ENCODE assay signal across 15 cellular contexts in the genomic region with DNA sequence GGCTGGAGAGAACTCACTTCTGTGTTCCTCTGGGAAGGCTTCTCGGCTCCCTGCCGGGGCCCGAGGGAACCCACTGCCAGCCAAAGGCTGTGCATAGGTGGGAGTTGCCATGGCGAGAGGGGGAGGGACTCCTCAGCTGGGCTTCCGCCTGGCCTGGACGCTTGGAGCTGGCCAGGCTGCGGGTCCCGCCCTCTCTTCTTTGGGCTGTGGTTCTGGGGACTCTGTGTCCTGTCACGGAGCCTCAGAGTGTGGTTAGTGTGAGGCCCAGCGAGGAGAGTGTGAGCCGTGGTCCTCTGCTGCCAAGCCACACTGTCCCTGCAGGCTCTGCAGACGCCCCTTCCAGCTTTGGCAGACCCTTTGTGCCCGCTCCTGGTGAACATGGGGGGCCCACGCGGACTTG.
DNase-seq lines count a peak whose midpoint lies in the region; ATAC-seq and TF ChIP-seq lines count a peak whose summit lies in the region.
"Had no signal": no experiment of that assay in that cellular context is flagged by ENCODE, and none has a peak within 500 bp of the region (broad histone marks: within the 10 kb centered on the region; RNA-seq: fewer than 3 reads in every experiment).

No MANE protein-coding gene starts in this region.

- H3K36me3 ChIP-seq in right atrium auricular region, result no peaks in the 10 kb centered on the region

- no peak overlapping the region for H3K27ac Mint-ChIP-seq in T-cell
- H3K27ac Mint-ChIP-seq: activated CD4-positive, alpha-beta T cell treated with anti-CD3 and anti-CD28 coated beads, Interleukin-2, amount 10 ng/mL, durations not matched to agents 24 days and 14 days; stimulated activated naive CD8-positive, alpha-beta T cell treated with anti-CD3 and anti-CD28 coated beads, Interleukin-15, Interleukin-2, amounts not matched to agents 100 ng/mL and 50 ng/mL, for 24 hours had no signal

- H3K4me3 Mint-ChIP-seq in T-cell, result no peak overlapping the region
- H3K4me3 Mint-ChIP-seq: activated CD4-positive, alpha-beta T cell treated with anti-CD3 and anti-CD28 coated beads, Interleukin-2, amount 10 ng/mL, durations not matched to agents 24 days and 14 days; naive thymus-derived CD8-positive, alpha-beta T cell; stimulated activated naive CD8-positive, alpha-beta T cell treated with anti-CD3 and anti-CD28 coated beads, Interleukin-15, Interleukin-2, amounts not matched to agents 100 ng/mL and 50 ng/mL, for 24 hours had no signal

- H3K9me3 Mint-ChIP-seq in T-cell, result no peaks in the 10 kb centered on the region
- H3K9me3 Mint-ChIP-seq: activated CD4-positive, alpha-beta T cell treated with anti-CD3 and anti-CD28 coated beads, Interleukin-2, amount 10 ng/mL, durations not matched to agents 24 days and 14 days; naive thymus-derived CD8-positive, alpha-beta T cell; stimulated activated naive CD8-positive, alpha-beta T cell treated with anti-CD3 and anti-CD28 coated beads, Interleukin-15, Interleukin-2, amounts not matched to agents 100 ng/mL and 50 ng/mL, for 24 hours had no signal

- peaks cover 0 to 25% of the 10 kb centered on the region in 2 donors for H3K4me1 ChIP-seq in right atrium auricular region

- CTCF ChIA-PET in T-cell (lab: Charles Lee), result interaction anchor here in 1 of 2 donors (0.6 kb wide), 1 partner anchor 681 kb away, joined by 6 read pairs; no protein-coding TSS in a partner anchor

- no peak for ATAC-seq in GM19351 (IDR thresholded peaks at IDR 0.05; ENCODE audit: unreplicated experiment)
- no peak for ATAC-seq in T-cell (replicated peaks in 1 of 4)
- ATAC-seq in GM18867 (IDR thresholded peaks at IDR 0.05; ENCODE audit: unreplicated experiment), result no peak
- ATAC-seq: naive thymus-derived CD8-positive, alpha-beta T cell had no signal

- no peaks in the 10 kb centered on the region for H3K27me3 Mint-ChIP-seq in T-cell
- H3K27me3 Mint-ChIP-seq: naive thymus-derived CD8-positive, alpha-beta T cell had no signal

- peak overlapping the region; percentile 84 to 91 for H3K27ac ChIP-seq in right atrium auricular region
- H3K27ac ChIP-seq: HL-60 had no signal

- no peaks in the 10 kb centered on the region for H3K27me3 ChIP-seq in right atrium auricular region

- no peaks in the 10 kb centered on the region for H3K9me3 ChIP-seq in right atrium auricular region
- H3K9me3 ChIP-seq: SK-N-SH had no signal

- no peak overlapping the region for H3K4me3 ChIP-seq in right atrium auricular region

- peaks cover 35 to 41% (median 37%) of the 10 kb centered on the region in 3 donors for H3K4me1 Mint-ChIP-seq in T-cell

- DNase-seq in AG08395 (ENCODE audit: low spot score) (peak; percentile 30), anterior cingulate cortex (lab: John Stamatoyannopoulos, UW) (peak in 52 of 58 donors; percentile 25 to 90 (median 68)), right atrium auricular region (ENCODE audit: low spot score) (peak; percentile 67), nucleus accumbens (lab: John Stamatoyannopoulos, UW) (peak in 50 of 56 donors; percentile 14 to 85 (median 48)), MV-4-11 (lab: John Stamatoyannopoulos, UW) (no peak), T-cell (no peak)
- DNase-seq: activated CD4-positive, alpha-beta T cell treated with anti-CD3 and anti-CD28 coated beads, Interleukin-2, amount 10 ng/mL, durations not matched to agents 24 days and 14 days; activated naive CD4-positive, alpha-beta T cell treated with Interleukin-2 at 50 U/mL for 16 hours; SK-N-SH; stimulated activated CD4-positive, alpha-beta T cell treated with anti-CD3 and anti-CD28 coated beads, Interleukin-1b, Interleukin-23, amount 100 ng/mL, for 48 hours had no signal

- TF ChIP-seq CTCF in right atrium auricular region (IDR thresholded peaks at IDR 0.05), result no peak

- POLR2A ChIA-PET in T-cell (lab: Charles Lee), result no interaction called here

- H3K36me3 Mint-ChIP-seq in T-cell, result peaks cover 6% of the 10 kb centered on the region

Comparison
In these comparisons a context has a peak if more than half of its experiments do, and no peak if none do; other contexts are left out.
1. DNase-seq: peak in AG08395 (single experiment), anterior cingulate cortex (52 of 58), right atrium auricular region (single experiment) and nucleus accumbens (50 of 56); none in MV-4-11 (single experiment) and T-cell (0 of 34).